Comparison of ENCODE assay signal across 8 cellular contexts in the genomic region with DNA sequence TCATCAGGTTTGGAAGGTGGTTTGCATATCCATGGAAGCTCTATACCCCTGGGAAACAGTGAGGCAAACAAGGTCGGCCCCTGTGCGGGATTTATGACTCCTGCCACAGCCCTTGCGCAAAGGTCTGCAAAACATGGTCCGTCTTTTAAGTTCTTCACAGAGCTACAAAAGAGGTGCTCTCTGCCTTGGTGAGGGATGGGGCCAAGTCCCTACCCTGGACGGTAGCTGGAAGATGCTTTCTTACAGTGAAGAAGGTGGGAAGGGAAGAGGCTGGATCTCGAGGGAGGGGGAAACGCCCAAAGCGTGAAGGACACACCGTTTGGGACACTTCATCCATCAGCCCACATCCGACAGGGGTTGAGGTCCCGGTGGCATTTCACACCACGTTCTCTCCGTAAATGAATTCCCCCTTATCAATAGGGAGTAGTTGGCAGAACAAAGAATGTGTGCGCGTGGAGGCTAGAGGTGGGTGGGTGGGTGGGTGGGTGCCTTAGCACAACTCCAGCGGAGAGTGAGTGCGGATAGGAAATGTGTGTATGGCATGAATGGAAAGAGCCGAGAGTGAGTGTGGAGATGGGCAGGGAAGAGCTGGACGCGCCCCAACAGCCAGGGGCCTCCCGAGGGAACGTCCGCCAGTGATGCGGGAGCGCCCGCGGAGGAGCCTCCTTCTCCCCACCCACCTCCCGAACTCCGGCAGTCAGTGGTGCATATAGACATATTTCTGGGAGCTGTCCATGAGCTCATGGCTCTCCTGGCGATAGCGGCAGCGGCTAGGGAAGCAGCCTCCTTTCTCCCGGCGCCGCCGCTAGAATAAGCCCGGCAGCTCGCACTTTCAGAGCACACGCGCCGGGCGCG.
DNase-seq lines count a peak whose midpoint lies in the region; ATAC-seq and TF ChIP-seq lines count a peak whose summit lies in the region.

No MANE protein-coding gene starts in this region.

- no peaks in the 10 kb centered on the region for H3K36me3 ChIP-seq in neural progenitor cell

- peak overlapping the region; percentile 88 for H2AFZ ChIP-seq in neural progenitor cell (replicated peaks)

- TF ChIP-seq CTCF in neural progenitor cell (IDR thresholded peaks at IDR 0.05) = no peak

- H3F3A ChIP-seq in neural progenitor cell (ENCODE audit: low read depth) = peaks cover 40% of the 10 kb centered on the region

- H3K4me3 ChIP-seq in neural progenitor cell = peak overlapping the region; percentile 85

- H3K9me3 ChIP-seq in neural progenitor cell (ENCODE audit: low read depth) = no peaks in the 10 kb centered on the region

- DNase-seq in AG20443 (ENCODE audit: low spot score) = peak; percentile 66
- peak; percentile 37 for DNase-seq in activated T-cell treated with anti-CD3 and anti-CD28 coated beads, Interleukin-2, amount 50 U/mL, for 24 hours
- peak; percentile 24 for DNase-seq in foreskin melanocyte
- peak; percentile 72 for DNase-seq in neural progenitor cell (ENCODE audit: low spot score)

- H3K27ac ChIP-seq in neural progenitor cell = peak overlapping the region; percentile 56

- no peaks in the 10 kb centered on the region for H3K27me3 ChIP-seq in neural progenitor cell

- no peaks in the 10 kb centered on the region for H4K20me1 ChIP-seq in neural progenitor cell (ENCODE audit: low read depth)

- peak overlapping the region; percentile 63 to 93 (median 82) for H3K4me3 Mint-ChIP-seq in IgD-negative memory B cell
- H3K4me3 Mint-ChIP-seq in activated T-cell treated with anti-CD3 and anti-CD28 coated beads, Interleukin-2, amount 50 U/mL, for 24 hours = peak overlapping the region; percentile 77
- peak overlapping the region; percentile 90 for H3K4me3 Mint-ChIP-seq in neural progenitor cell

- peaks cover 7 to 16% (median 14%) of the 10 kb centered on the region in 3 donors for H3K4me1 Mint-ChIP-seq in IgD-negative memory B cell
- H3K4me1 Mint-ChIP-seq in activated T-cell treated with anti-CD3 and anti-CD28 coated beads, Interleukin-2, amount 50 U/mL, for 24 hours (ENCODE audit: low read depth) = peaks cover 19% of the 10 kb centered on the region
- peaks cover 15% of the 10 kb centered on the region for H3K4me1 Mint-ChIP-seq in neural progenitor cell

- H3K4me1 ChIP-seq in neural progenitor cell = peaks cover 42% of the 10 kb centered on the region

- no peaks in the 10 kb centered on the region for H3K9me3 Mint-ChIP-seq in IgD-negative memory B cell
- no peaks in the 10 kb centered on the region for H3K9me3 Mint-ChIP-seq in activated T-cell treated with anti-CD3 and anti-CD28 coated beads, Interleukin-2, amount 50 U/mL, for 24 hours
- no peaks in the 10 kb centered on the region for H3K9me3 Mint-ChIP-seq in neural progenitor cell

- H3K79me2 ChIP-seq in neural progenitor cell (ENCODE audit: low read depth) = peaks cover 66% of the 10 kb centered on the region

- H3K9ac ChIP-seq in neural progenitor cell = no peak overlapping the region

- peaks cover 35% of the 10 kb centered on the region for H3K27me3 Mint-ChIP-seq in IgD-negative memory B cell
- H3K27me3 Mint-ChIP-seq in activated T-cell treated with anti-CD3 and anti-CD28 coated beads, Interleukin-2, amount 50 U/mL, for 24 hours = peaks cover 63% of the 10 kb centered on the region
- H3K27me3 Mint-ChIP-seq in neural progenitor cell (ENCODE audit: insufficient read depth, low read depth) = peaks cover 19% of the 10 kb centered on the region

- H3K27ac Mint-ChIP-seq in IgD-negative memory B cell = no peak overlapping the region
- H3K27ac Mint-ChIP-seq in activated T-cell treated with anti-CD3 and anti-CD28 coated beads, Interleukin-2, amount 50 U/mL, for 24 hours = peak overlapping the region; percentile 70
- no peak overlapping the region for H3K27ac Mint-ChIP-seq in neural progenitor cell

- H3K36me3 Mint-ChIP-seq in IgD-negative memory B cell = no peaks in the 10 kb centered on the region
- H3K36me3 Mint-ChIP-seq in activated T-cell treated with anti-CD3 and anti-CD28 coated beads, Interleukin-2, amount 50 U/mL, for 24 hours (ENCODE audit: low read depth) = no peaks in the 10 kb centered on the region
- H3K36me3 Mint-ChIP-seq in neural progenitor cell = no peaks in the 10 kb centered on the region

- peak overlapping the region; percentile 96 for H3K4me2 ChIP-seq in neural progenitor cell

- peak; percentile 33 for ATAC-seq in GM19023 (IDR thresholded peaks at IDR 0.05; ENCODE audit: unreplicated experiment)
- ATAC-seq in GM18520 (IDR thresholded peaks at IDR 0.05; ENCODE audit: unreplicated experiment) = no peak
- ATAC-seq in HG03097 (IDR thresholded peaks at IDR 0.05; ENCODE audit: low FRiP score, unreplicated experiment) = no peak
